12 cellular contexts compared by ENCODE assay signal in genomic region chr12:47190905-47191304, GRCh38.
DNase-seq lines count a peak whose midpoint lies in the region; ATAC-seq and TF ChIP-seq lines count a peak whose summit lies in the region.
"Had no signal": no experiment of that assay in that cellular context is flagged by ENCODE, and none has a peak within 500 bp of the region (broad histone marks: within the 10 kb centered on the region; RNA-seq: fewer than 3 reads in every experiment).

No MANE protein-coding gene starts in this region.

- no peak for DNase-seq in CD4-positive, CD25-positive, alpha-beta regulatory T cell
- DNase-seq in OCI-LY7 (ENCODE audit: low spot score), result no peak
- no peak for DNase-seq in foreskin keratinocyte
- DNase-seq in foreskin melanocyte, result no peak
- DNase-seq in NCI-H1930 (lab: John Stamatoyannopoulos, UW), result no peak
- DNase-seq: hypothalamus, NCI-H1417 had no signal

- H3K79me2 ChIP-seq in OCI-LY7 (ENCODE audit: insufficient read depth, low read depth, low read length), result no peaks in the 10 kb centered on the region
- H3K79me2 ChIP-seq: parathyroid adenoma had no signal

- peak overlapping the region; percentile 27; the same call in 1 of the 2 replicates for H3K4me2 ChIP-seq in OCI-LY7 (ENCODE audit: low read length)

- intact Hi-C loops in OCI-LY7 (cut with micrococcal nuclease; ENCODE audit: unreplicated experiment), result loop anchor here (5.0 kb wide), 1 partner anchor 109 kb away; no protein-coding TSS in a partner anchor

- H3K4me1 ChIP-seq in CD4-positive, CD25-positive, alpha-beta regulatory T cell (ENCODE audit: control insufficient read depth, insufficient read depth, low read length, poor library complexity, severe bottlenecking), result peaks cover 53% of the 10 kb centered on the region
- H3K4me1 ChIP-seq in OCI-LY7 (ENCODE audit: insufficient read depth, low read length, poor library complexity, severe bottlenecking), result peaks cover 61% of the 10 kb centered on the region
- H3K4me1 ChIP-seq in foreskin keratinocyte, result peaks cover 21% of the 10 kb centered on the region
- H3K4me1 ChIP-seq: breast epithelium, parathyroid adenoma had no signal

- H3K4me1 Mint-ChIP-seq in CD4-positive, CD25-positive, alpha-beta regulatory T cell, result peaks cover 64 to 90% (median 77%) of the 10 kb centered on the region in 4 donors

- no peaks in the 10 kb centered on the region for H3K27me3 Mint-ChIP-seq in CD4-positive, CD25-positive, alpha-beta regulatory T cell

- no peaks in the 10 kb centered on the region for H3K9me3 ChIP-seq in CD4-positive, CD25-positive, alpha-beta regulatory T cell (ENCODE audit: control insufficient read depth in 2 of 2, low read length in 2 of 2)
- H3K9me3 ChIP-seq in OCI-LY7 (ENCODE audit: low read length), result no peaks in the 10 kb centered on the region
- H3K9me3 ChIP-seq: breast epithelium had no signal

- H4K20me1 ChIP-seq in OCI-LY7 (ENCODE audit: insufficient read depth, low read length), result no peaks in the 10 kb centered on the region

- POLR2A ChIA-PET in OCI-LY7 (lab: Charles Lee), result interaction anchor here (1.0 kb wide), 1 partner anchor 85 kb away, joined by 3 read pairs; no protein-coding TSS in a partner anchor

- BruUV-seq in OCI-LY7 (replicated peaks; lab: Mats Ljungman, UMichigan), result no TSS peak

- ATAC-seq in CD4-positive, CD25-positive, alpha-beta regulatory T cell (ENCODE audit: low read depth in 2 of 2), result no peak
- ATAC-seq in GM19463 (IDR thresholded peaks at IDR 0.05; ENCODE audit: unreplicated experiment), result peak; percentile 28
- no peak for ATAC-seq in foreskin keratinocyte
- no peak for ATAC-seq in HG03521 (IDR thresholded peaks at IDR 0.05; ENCODE audit: unreplicated experiment)
- ATAC-seq in HG03565 (IDR thresholded peaks at IDR 0.05; ENCODE audit: unreplicated experiment), result no peak

- H3K36me3 Mint-ChIP-seq in CD4-positive, CD25-positive, alpha-beta regulatory T cell, result peaks cover 31% of the 10 kb centered on the region

- CTCF ChIA-PET in OCI-LY7 (lab: Charles Lee; ENCODE audit: unreplicated experiment), result no interaction called here

- H3K27ac ChIP-seq in CD4-positive, CD25-positive, alpha-beta regulatory T cell (ENCODE audit: insufficient read depth, low read length, poor library complexity, severe bottlenecking), result peak overlapping the region; percentile 66
- H3K27ac ChIP-seq in OCI-LY7 (ENCODE audit: low read depth, low read length, poor library complexity, severe bottlenecking) (no peak overlapping the region), foreskin keratinocyte (peak overlapping the region; percentile 25)
- H3K27ac ChIP-seq: parathyroid adenoma had no signal

- no peaks in the 10 kb centered on the region for H3K27me3 ChIP-seq in CD4-positive, CD25-positive, alpha-beta regulatory T cell (ENCODE audit: control insufficient read depth, insufficient read depth, low read length)
- H3K27me3 ChIP-seq in foreskin keratinocyte, result no peaks in the 10 kb centered on the region
- H3K27me3 ChIP-seq: breast epithelium had no signal

- peak overlapping the region; percentile 43 for H3K4me3 ChIP-seq in CD4-positive, CD25-positive, alpha-beta regulatory T cell (ENCODE audit: low read depth, low read length)
- no peak overlapping the region for H3K4me3 ChIP-seq in OCI-LY7 (ENCODE audit: low read depth, low read length, poor library complexity, severe bottlenecking)
- H3K4me3 ChIP-seq: breast epithelium had no signal

- H3K4me3 Mint-ChIP-seq in CD4-positive, CD25-positive, alpha-beta regulatory T cell, result peak overlapping the region in 3 of 4 donors; percentile 47 to 76 (median 69)

- H3K36me3 ChIP-seq in CD4-positive, CD25-positive, alpha-beta regulatory T cell (ENCODE audit: control insufficient read depth, insufficient read depth, low read length), result peaks cover 17% of the 10 kb centered on the region
- no peaks in the 10 kb centered on the region for H3K36me3 ChIP-seq in OCI-LY7 (ENCODE audit: insufficient read depth, low read length)
- H3K36me3 ChIP-seq: breast epithelium had no signal

- H3K9me2 ChIP-seq in OCI-LY7 (ENCODE audit: insufficient read depth, low read length), result no peaks in the 10 kb centered on the region

- TF ChIP-seq CTCF in OCI-LY7 (conservative IDR thresholded peaks at IDR 0.05; ENCODE audit: low read length) (no peak), foreskin keratinocyte (conservative IDR thresholded peaks at IDR 0.05) (no peak)

- H2AFZ ChIP-seq in OCI-LY7 (ENCODE audit: low read length), result peak overlapping the region; percentile 8; the same call in 1 of the 2 replicates
- H2AFZ ChIP-seq: parathyroid adenoma had no signal

- peak overlapping the region; percentile 80 to 93 (median 81) for H3K27ac Mint-ChIP-seq in CD4-positive, CD25-positive, alpha-beta regulatory T cell

- H3K9me3 Mint-ChIP-seq in CD4-positive, CD25-positive, alpha-beta regulatory T cell, result no peaks in the 10 kb centered on the region
